Comparison of ENCODE assay signal across 8 cellular contexts in the genomic region with DNA sequence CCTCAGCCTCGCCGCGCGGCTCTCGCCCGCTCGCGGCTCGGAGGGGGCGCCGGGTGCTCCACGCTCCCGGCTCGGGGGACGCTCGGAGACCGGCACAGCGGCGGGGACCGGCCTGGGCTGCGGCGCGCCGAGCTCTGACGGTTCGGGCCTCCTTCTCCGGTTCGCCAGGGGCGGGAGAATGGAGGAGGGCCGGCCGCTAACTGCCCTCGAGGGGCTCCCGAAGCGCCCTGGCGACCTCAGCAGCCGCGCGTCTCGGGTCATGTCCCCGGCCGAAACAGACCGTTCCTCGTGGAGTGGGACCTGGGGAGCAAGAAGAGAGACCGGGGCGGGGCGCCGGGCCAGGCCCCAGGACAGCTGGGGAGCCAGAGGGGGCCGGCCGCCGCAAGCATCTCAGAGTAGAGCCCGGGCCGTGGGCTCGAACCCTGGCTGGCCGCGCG. TPM values are rescaled to one million over a fixed set of nuclear protein-coding genes. Genes with fewer than 3 reads are reported as not detected.
DNase-seq lines count a peak whose midpoint lies in the region; ATAC-seq and TF ChIP-seq lines count a peak whose summit lies in the region.

No MANE protein-coding gene starts in this region.

- H3K18ac ChIP-seq in trophoblast cell (ENCODE audit: low read length) = no peak overlapping the region

- intact Hi-C loops in esophagus muscularis mucosa (cut with DNase I) = no loop called here

- H3K14ac ChIP-seq in trophoblast cell (ENCODE audit: low read length) = no peak overlapping the region

- H3K4ac ChIP-seq in trophoblast cell (ENCODE audit: low read depth, low read length) = no peak overlapping the region

- H4K8ac ChIP-seq in trophoblast cell (ENCODE audit: low read depth, low read length) = no peak overlapping the region

- H2BK12ac ChIP-seq in trophoblast cell (ENCODE audit: low read length) = no peak overlapping the region

- H2AFZ ChIP-seq in trophoblast cell (ENCODE audit: insufficient read depth, low read length, poor library complexity) = peak overlapping the region; percentile 28

- ATAC-seq in HG03521 (IDR thresholded peaks at IDR 0.05; ENCODE audit: unreplicated experiment) (peak; percentile 36), GM18519 (IDR thresholded peaks at IDR 0.05; ENCODE audit: low FRiP score, unreplicated experiment) (no peak)

- no peaks in the 10 kb centered on the region for H3K9me2 ChIP-seq in DOHH2 (replicated peaks; ENCODE audit: control insufficient read depth, low read length)

- H2BK120ac ChIP-seq in trophoblast cell (ENCODE audit: insufficient read depth, low read length, poor library complexity) = no peak overlapping the region

- H3K79me2 ChIP-seq in DOHH2 (ENCODE audit: control insufficient read depth, low read length) (no peaks in the 10 kb centered on the region), trophoblast cell (ENCODE audit: control insufficient read depth, insufficient read depth, low read length, poor library complexity) (no peaks in the 10 kb centered on the region)

- H3K4me3 ChIP-seq in DOHH2 (ENCODE audit: low read length) = peak overlapping the region; percentile 57
- peak overlapping the region; percentile 57 to 69 (median 60) for H3K4me3 ChIP-seq in esophagus muscularis mucosa
- H3K4me3 ChIP-seq in trophoblast cell (ENCODE audit: low read depth, low read length) = peak overlapping the region; percentile 7
- no peak overlapping the region for H3K4me3 ChIP-seq in SJCRH30

- no CpG with 5 or more reads among the region's 56 CpGs for WGBS in esophagus muscularis mucosa
- WGBS in trophoblast cell (ENCODE audit: extremely low coverage, insufficient coverage, insufficient read length) = no CpG with 5 or more reads among the region's 56 CpGs

- no peak overlapping the region for H3K23ac ChIP-seq in trophoblast cell (ENCODE audit: low read length)

- H3K27me3 ChIP-seq in DOHH2 (ENCODE audit: control insufficient read depth, low read length) (peaks cover 54% of the 10 kb centered on the region), esophagus muscularis mucosa (peaks cover 10 to 96% (median 41%) of the 10 kb centered on the region in 4 donors), trophoblast cell (ENCODE audit: insufficient read depth, low read length) (peaks cover 82% of the 10 kb centered on the region), SJCRH30 (no peaks in the 10 kb centered on the region)

- no peak for TF ChIP-seq POLR2A in esophagus muscularis mucosa (IDR thresholded peaks at IDR 0.05; ENCODE audit: low read depth)

- no peak overlapping the region for H3K27ac ChIP-seq in DOHH2 (ENCODE audit: low read depth, low read length)
- peak overlapping the region in 1 of 4 donors; percentile 2 for H3K27ac ChIP-seq in esophagus muscularis mucosa (replicated peaks in 1 of 4)
- no peak overlapping the region for H3K27ac ChIP-seq in trophoblast cell (ENCODE audit: low read depth, low read length)
- H3K27ac ChIP-seq in SJCRH30 = no peak overlapping the region

- no peak for TF ChIP-seq CTCF in DOHH2 (IDR thresholded peaks at IDR 0.05; ENCODE audit: low read depth, low read length, poor library complexity, severe bottlenecking)
- TF ChIP-seq CTCF in esophagus muscularis mucosa (IDR thresholded peaks at IDR 0.05) = no peak

- H3K9me3 ChIP-seq in DOHH2 (ENCODE audit: control insufficient read depth, insufficient read depth, low read length) (no peaks in the 10 kb centered on the region), esophagus muscularis mucosa (no peaks in the 10 kb centered on the region), trophoblast cell (ENCODE audit: insufficient read depth, low read depth, low read length) (peaks cover 11% of the 10 kb centered on the region), SJCRH30 (replicated peaks) (no peaks in the 10 kb centered on the region)

- H4K91ac ChIP-seq in trophoblast cell (ENCODE audit: low read depth, low read length) = no peak overlapping the region

- H3K36me3 ChIP-seq in DOHH2 (ENCODE audit: control insufficient read depth, low read length) = no peaks in the 10 kb centered on the region
- H3K36me3 ChIP-seq in esophagus muscularis mucosa = no peaks in the 10 kb centered on the region
- H3K36me3 ChIP-seq in trophoblast cell (ENCODE audit: control insufficient read depth in 1 of 2, insufficient read depth in 2 of 2, low read length in 2 of 2) = no peaks in the 10 kb centered on the region
- H3K36me3 ChIP-seq in SJCRH30 = no peaks in the 10 kb centered on the region

- H4K12ac ChIP-seq in trophoblast cell (ENCODE audit: low read depth, low read length) = no peak overlapping the region

- H3K9ac ChIP-seq in trophoblast cell (ENCODE audit: low read length) = no peak overlapping the region

- H3F3A ChIP-seq in DOHH2 (ENCODE audit: control insufficient read depth, insufficient read depth) = no peaks in the 10 kb centered on the region

- peaks cover 5% of the 10 kb centered on the region; the same call in 1 of the 2 replicates for H4K20me1 ChIP-seq in DOHH2 (ENCODE audit: control insufficient read depth, insufficient read depth, low read depth, low read length)

- H3K79me1 ChIP-seq in trophoblast cell (ENCODE audit: low read length) = no peaks in the 10 kb centered on the region

- DNase-seq in esophagus muscularis mucosa (ENCODE audit: extremely low spot score) (no peak), trophoblast cell (no peak), NCI-H2171 treated with DMSO at 0.1 percent for 48 hours (lab: John Stamatoyannopoulos, UW) (no peak), SJCRH30 (no peak), NCI-H1048 (lab: John Stamatoyannopoulos, UW) (no peak)

- peak overlapping the region; percentile 69 for H3K4me2 ChIP-seq in DOHH2 (ENCODE audit: low read length)
- H3K4me2 ChIP-seq in trophoblast cell (ENCODE audit: low read length) = peak overlapping the region; percentile 63

- H2BK5ac ChIP-seq in trophoblast cell (ENCODE audit: low read depth, low read length, poor library complexity) = no peak overlapping the region

- H3K4me1 ChIP-seq in DOHH2 (ENCODE audit: control insufficient read depth, low read length) (peaks cover 10% of the 10 kb centered on the region), esophagus muscularis mucosa (peaks cover 21 to 53% (median 46%) of the 10 kb centered on the region in 4 donors), trophoblast cell (ENCODE audit: control insufficient read depth in 1 of 2, insufficient read depth in 2 of 2, low read length in 2 of 2) (peaks cover 6 to 12% of the 10 kb centered on the region in 2 experiments), SJCRH30 (no peaks in the 10 kb centered on the region)

- no peak overlapping the region for H2AK5ac ChIP-seq in trophoblast cell (ENCODE audit: low read length)

- no peak for TF ChIP-seq EP300 in esophagus muscularis mucosa (IDR thresholded peaks at IDR 0.05)

RNA-seq across cellular contexts. Expression of a gene that starts 0.3 kb away (rescaled TPM):
- 1 to 10 TPM in 2 of 4 donors, under 1 TPM in 2; under 0.01 to 1.3 (median 1.1) TPM for total RNA-seq in esophagus muscularis mucosa
- 0.15 and 0.32 TPM in 2 replicates for polyA plus RNA-seq in trophoblast cell (2013)
- total RNA-seq in SJCRH30 (2014; rRNA removed; shearing (Covaris generic)) = not detected in 2 replicates
